ENCODE assay signal across 1 cellular context in the genomic region with DNA sequence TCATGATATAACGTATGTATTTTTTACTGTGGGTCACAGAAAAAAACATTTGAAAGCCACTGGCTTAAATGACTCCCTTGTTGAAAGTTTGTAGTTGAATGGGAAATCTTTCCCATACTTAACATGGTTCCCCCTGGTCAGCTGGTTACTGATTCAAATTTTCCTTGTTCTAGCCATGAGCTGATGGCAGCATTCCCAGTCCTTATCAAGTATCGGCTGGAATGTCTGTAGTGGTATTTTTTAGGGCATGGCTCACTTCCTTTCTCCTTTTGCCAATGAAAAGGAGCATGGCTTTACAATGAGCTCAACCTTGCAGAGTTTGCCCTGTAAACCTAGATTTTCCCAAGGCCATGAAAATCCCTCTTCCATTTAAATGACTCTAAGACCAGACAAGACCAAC.
TF ChIP-seq lines count a peak whose summit lies in the region.

No MANE protein-coding gene starts in this region.

TF ChIP-seq in GM23338, 12 proteins besides CTCF, POLR2A, EP300 and RAD21 (continued from another document):
- TF ChIP-seq EZH2 (IDR thresholded peaks at IDR 0.05; ENCODE audit: low read depth, unreplicated experiment) (no peak), ZNF462 (CRISPR knock-in tag; IDR thresholded peaks at IDR 0.05) (no peak), POLR2AphosphoS5 (IDR thresholded peaks at IDR 0.05; ENCODE audit: low read depth) (no peak), NANOG (IDR thresholded peaks at IDR 0.05; ENCODE audit: borderline replicate concordance) (no peak)
TF ChIP-seq in GM23338: peak in this region for 0.
